Comparison of ENCODE assay signal across 8 cellular contexts in the genomic region with DNA sequence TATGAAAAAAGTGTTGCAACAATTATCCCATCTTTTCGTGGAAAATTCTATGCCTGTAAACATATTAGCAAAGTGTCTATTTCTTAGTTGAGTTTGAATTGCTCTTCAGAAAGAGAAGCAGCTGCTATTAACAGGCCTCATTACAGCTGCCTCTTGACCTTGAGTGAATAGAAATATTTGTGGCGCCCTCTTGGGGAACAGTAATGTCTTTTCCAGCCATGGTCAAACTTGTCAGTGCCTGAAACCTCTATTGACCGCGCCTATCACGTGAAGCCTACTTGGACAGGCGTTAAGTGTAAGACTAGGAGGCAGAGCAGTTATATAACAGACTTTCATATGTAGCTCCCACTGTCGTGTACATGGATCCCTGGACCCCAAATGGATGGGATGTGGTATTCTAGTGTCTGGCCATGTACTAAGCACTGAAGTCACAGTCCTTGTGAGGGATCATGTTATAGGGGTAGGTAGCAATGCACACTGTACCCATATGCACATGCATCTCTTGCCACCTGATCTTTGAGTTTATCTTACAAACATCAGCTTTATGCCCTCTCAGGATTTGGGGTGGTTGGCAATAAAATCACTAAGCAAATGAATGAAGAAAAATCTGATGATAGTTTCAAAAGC.
DNase-seq lines count a peak whose midpoint lies in the region; ATAC-seq and TF ChIP-seq lines count a peak whose summit lies in the region.

No MANE protein-coding gene starts in this region.

- no peak overlapping the region for H3K4me2 ChIP-seq in smooth muscle cell

- H3K27ac ChIP-seq in Peyer's patch = no peak overlapping the region
- no peak overlapping the region for H3K27ac ChIP-seq in smooth muscle cell (ENCODE audit: low read depth)

- peak; percentile 5 for DNase-seq in G401 (ENCODE audit: low spot score)
- no peak for DNase-seq in Peyer's patch
- peak; percentile 68 for DNase-seq in foreskin melanocyte
- DNase-seq in smooth muscle cell (lab: John Stamatoyannopoulos, UW; ENCODE audit: unreplicated experiment) = no peak
- DNase-seq in germinal center (ENCODE audit: low spot score) = no peak

- ATAC-seq in GM21528 (IDR thresholded peaks at IDR 0.05; ENCODE audit: low FRiP score, unreplicated experiment) (peak; percentile 76), GM21825 (IDR thresholded peaks at IDR 0.05; ENCODE audit: unreplicated experiment) (no peak)

- 36% methylated on average over 7 of the region's 7 CpGs for WGBS in smooth muscle cell (ENCODE audit: low lambda C conversion rate)

- in situ Hi-C loops in G401 (cut with HindIII; ENCODE audit: low sequenced_read_pairs) = no loop called here

- no peak overlapping the region for H2AFZ ChIP-seq in smooth muscle cell (ENCODE audit: low read depth)

- no peak for TF ChIP-seq EP300 in Ishikawa (IDR thresholded peaks at IDR 0.05; ENCODE audit: borderline replicate concordance)

- TF ChIP-seq POLR2A in Peyer's patch (IDR thresholded peaks at IDR 0.05) = no peak

- H3K36me3 ChIP-seq in Peyer's patch (no peaks in the 10 kb centered on the region), smooth muscle cell (ENCODE audit: low read depth) (no peaks in the 10 kb centered on the region)

- no peak overlapping the region for H3K4me3 ChIP-seq in Peyer's patch
- H3K4me3 ChIP-seq in smooth muscle cell = no peak overlapping the region

- no peaks in the 10 kb centered on the region for H4K20me1 ChIP-seq in smooth muscle cell (ENCODE audit: low read depth)

- no peaks in the 10 kb centered on the region for H3K4me1 ChIP-seq in Peyer's patch
- no peaks in the 10 kb centered on the region for H3K4me1 ChIP-seq in smooth muscle cell (ENCODE audit: low read depth)

- H3F3A ChIP-seq in smooth muscle cell (ENCODE audit: low read depth) = no peaks in the 10 kb centered on the region

- H3K9me3 ChIP-seq in Peyer's patch (no peaks in the 10 kb centered on the region), smooth muscle cell (replicated peaks; ENCODE audit: low read depth) (peaks cover 11% of the 10 kb centered on the region)

- H3K79me2 ChIP-seq in smooth muscle cell (ENCODE audit: low read depth) = no peaks in the 10 kb centered on the region

- TF ChIP-seq CTCF in Peyer's patch (IDR thresholded peaks at IDR 0.05) (peak in 4 of 6 experiments; percentile 9 to 42 (median 40)), smooth muscle cell (IDR thresholded peaks at IDR 0.05; ENCODE audit: borderline replicate concordance, insufficient read depth, poor library complexity, severe bottlenecking) (peak; percentile 18)

- H3K27me3 ChIP-seq in Peyer's patch (no peaks in the 10 kb centered on the region), smooth muscle cell (ENCODE audit: low read depth) (no peaks in the 10 kb centered on the region)

- peak; percentile 68 for TF ChIP-seq RAD21 in Ishikawa (IDR thresholded peaks at IDR 0.05; ENCODE audit: low read depth)

- no peak overlapping the region for H3K9ac ChIP-seq in smooth muscle cell (ENCODE audit: low read depth)

TF ChIP-seq in Ishikawa, 13 proteins besides CTCF, POLR2A, EP300 and RAD21:
- TF ChIP-seq, protein P1, sequence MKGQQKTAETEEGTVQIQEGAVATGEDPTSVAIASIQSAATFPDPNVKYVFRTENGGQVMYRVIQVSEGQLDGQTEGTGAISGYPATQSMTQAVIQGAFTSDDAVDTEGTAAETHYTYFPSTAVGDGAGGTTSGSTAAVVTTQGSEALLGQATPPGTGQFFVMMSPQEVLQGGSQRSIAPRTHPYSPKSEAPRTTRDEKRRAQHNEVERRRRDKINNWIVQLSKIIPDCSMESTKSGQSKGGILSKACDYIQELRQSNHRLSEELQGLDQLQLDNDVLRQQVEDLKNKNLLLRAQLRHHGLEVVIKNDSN (IDR thresholded peaks at IDR 0.05) = peak; percentile 58
- TF ChIP-seq TCF12 (IDR thresholded peaks at IDR 0.05; ENCODE audit: low read depth) (no peak), CREB1 (IDR thresholded peaks at IDR 0.05; ENCODE audit: low read depth) (no peak), YY1 (IDR thresholded peaks at IDR 0.05; ENCODE audit: low read depth) (no peak)

Comparison
In these comparisons a context has a peak if more than half of its experiments do, and no peak if none do; other contexts are left out.
1. DNase-seq: peak in G401 (single experiment) and foreskin melanocyte (single experiment); none in Peyer's patch (0 of 3), smooth muscle cell (single experiment) and germinal center (single experiment).